Comparison of ENCODE assay signal across 1 cellular context in the genomic region with DNA sequence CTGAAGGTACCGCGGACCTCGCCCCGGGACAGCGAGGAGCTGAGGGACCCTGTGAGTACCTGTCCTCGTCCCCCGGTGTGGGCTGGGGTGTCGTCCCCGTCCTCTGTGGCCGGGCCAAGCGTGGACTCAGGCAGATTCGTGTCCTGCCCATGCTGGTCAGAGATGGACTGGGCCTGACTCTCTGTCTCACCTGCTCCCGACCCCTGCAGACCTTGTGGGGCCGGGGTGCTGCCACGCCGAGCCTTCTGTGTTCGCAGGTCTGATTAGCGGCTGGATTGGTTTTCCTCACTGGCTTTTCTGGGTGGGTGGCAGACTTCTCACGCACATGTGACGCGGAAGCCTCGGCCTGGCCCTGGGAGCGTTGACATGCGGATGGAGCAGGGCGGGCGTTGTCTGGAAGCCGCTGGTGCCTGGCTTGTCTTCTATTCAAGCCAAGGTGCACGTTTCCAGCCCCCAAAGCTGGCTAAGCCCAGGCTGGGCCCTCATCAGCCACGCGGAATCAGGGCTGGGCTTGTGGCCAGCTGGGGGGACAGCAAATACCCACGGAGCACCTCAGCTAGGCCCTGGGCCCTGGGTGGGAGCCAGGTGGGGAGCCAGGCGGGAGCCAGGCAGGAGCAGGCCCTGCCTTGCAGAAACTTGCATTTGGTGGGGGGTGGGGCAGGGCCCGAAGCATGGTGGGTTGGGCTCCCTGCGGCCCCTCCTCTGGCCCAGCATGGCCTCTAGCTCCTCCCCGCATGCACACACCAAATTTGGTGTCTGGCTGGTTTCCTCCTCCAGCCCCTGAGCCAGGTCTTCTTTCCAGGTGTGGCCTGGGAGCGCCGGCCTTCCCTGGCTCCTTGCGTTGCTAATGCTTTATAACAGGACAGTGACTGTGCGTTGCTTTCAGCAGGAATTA.
TF ChIP-seq lines count a peak whose summit lies in the region.

No MANE protein-coding gene starts in this region.

TF ChIP-seq in GM23338, 12 proteins besides CTCF, POLR2A, EP300 and RAD21:
- TF ChIP-seq CREB1 (CRISPR knock-in tag; IDR thresholded peaks at IDR 0.05; ENCODE audit: low read depth) = no peak
- TF ChIP-seq NANOG (IDR thresholded peaks at IDR 0.05; ENCODE audit: borderline replicate concordance) = no peak
